In the genomic region with DNA sequence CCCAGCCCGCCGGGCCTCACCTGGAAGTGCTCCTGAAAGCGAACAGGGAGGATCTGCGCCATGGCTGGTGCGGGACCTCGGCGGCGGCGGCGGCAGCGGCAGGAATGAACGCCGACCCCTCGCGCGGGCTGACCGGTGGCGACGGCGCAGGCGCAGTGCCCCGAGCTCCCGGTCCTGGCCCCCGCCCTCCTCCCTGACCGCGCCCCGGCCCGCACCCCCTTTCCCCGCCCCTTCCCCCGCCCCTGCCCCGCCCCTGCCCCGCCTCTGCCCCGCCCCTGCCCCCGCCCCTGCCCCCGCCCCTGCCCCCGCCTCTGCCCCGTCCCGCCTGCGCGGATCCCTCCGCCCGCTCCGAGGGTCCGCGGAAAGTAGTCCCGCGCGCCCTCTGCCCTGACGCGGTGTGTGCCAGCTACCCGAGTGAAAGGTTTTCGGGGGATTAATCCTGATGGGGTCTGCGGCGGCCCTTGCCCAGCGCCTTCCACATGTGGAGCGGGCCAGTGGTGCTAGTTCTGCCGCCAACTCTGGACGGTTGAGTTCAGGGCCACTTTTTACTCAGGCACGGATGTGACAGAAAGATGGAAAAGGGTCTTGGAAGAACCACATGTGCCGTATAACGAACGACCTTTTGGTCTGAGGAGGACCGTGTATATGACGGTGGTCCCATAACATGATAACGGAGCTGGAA, we compare ENCODE assay signal across 1 cellular context.
TF ChIP-seq lines count a peak whose summit lies in the region.

Gene CLTCL1 (minus strand): TSS at position 140 of the 682 bp plus-strand sequence. CDS start 78 bp downstream, at position 62.

TF ChIP-seq in HepG2, 621 proteins besides CTCF, POLR2A, EP300 and RAD21 (continued from another document and continues in another):
- TF ChIP-seq PBX3 (CRISPR knock-in tag; IDR thresholded peaks at IDR 0.05; ENCODE audit: borderline replicate concordance) (no peak), ZNF383 (CRISPR knock-in tag; IDR thresholded peaks at IDR 0.05; ENCODE audit: borderline replicate concordance) (no peak), ZNF83 (CRISPR knock-in tag; IDR thresholded peaks at IDR 0.05; ENCODE audit: borderline replicate concordance) (no peak), DNMT3B (CRISPR knock-in tag; conservative IDR thresholded peaks at IDR 0.05) (no peak), ZNF567 (CRISPR knock-in tag; IDR thresholded peaks at IDR 0.05; ENCODE audit: borderline replicate concordance) (no peak), STAG1 (CRISPR knock-in tag; IDR thresholded peaks at IDR 0.05) (peak; percentile 26; the same call in 1 of the 2 replicates), IRF2 (CRISPR knock-in tag; IDR thresholded peaks at IDR 0.05) (0 out of 2 replicates have a peak, but pooled peaks have one; percentile 17), ARID4A (CRISPR knock-in tag; IDR thresholded peaks at IDR 0.05; ENCODE audit: borderline replicate concordance) (peak; percentile 76), NR2F6 (IDR thresholded peaks at IDR 0.05) (no peak), NR2F6 (CRISPR knock-in tag; IDR thresholded peaks at IDR 0.05) (peak; percentile 35; the same call in 1 of the 2 replicates), NRL (CRISPR knock-in tag; IDR thresholded peaks at IDR 0.05; ENCODE audit: borderline replicate concordance) (no peak), NCOA2 (CRISPR knock-in tag; IDR thresholded peaks at IDR 0.05) (no peak; the same call in 1 of the 2 replicates), ZNF549 (CRISPR knock-in tag; IDR thresholded peaks at IDR 0.05) (no peak), ZKSCAN5 (CRISPR knock-in tag; IDR thresholded peaks at IDR 0.05) (no peak), ZNF350 (CRISPR knock-in tag; IDR thresholded peaks at IDR 0.05; ENCODE audit: borderline replicate concordance, low read depth) (peak; percentile 47; the same call in 1 of the 2 replicates), SALL1 (CRISPR knock-in tag; IDR thresholded peaks at IDR 0.05) (no peak), ZBTB20 (CRISPR knock-in tag; IDR thresholded peaks at IDR 0.05; ENCODE audit: borderline replicate concordance, low read depth) (no peak), CAMTA2 (CRISPR knock-in tag; IDR thresholded peaks at IDR 0.05; ENCODE audit: borderline replicate concordance) (0 out of 2 replicates have a peak, but pooled peaks have one; percentile 42), MTA3 (CRISPR knock-in tag; IDR thresholded peaks at IDR 0.05) (no peak), KDM5B (CRISPR knock-in tag; IDR thresholded peaks at IDR 0.05; ENCODE audit: borderline replicate concordance) (peak; percentile 48; the same call in 1 of the 2 replicates), CREB1 (IDR thresholded peaks at IDR 0.05) (no peak), CREB1 (CRISPR knock-in tag; IDR thresholded peaks at IDR 0.05) (no peak), NFIB (CRISPR knock-in tag; IDR thresholded peaks at IDR 0.05; ENCODE audit: borderline replicate concordance) (peak; percentile 82; the same call in 1 of the 2 replicates), ZNF557 (CRISPR knock-in tag; IDR thresholded peaks at IDR 0.05) (no peak), SMC3 (IDR thresholded peaks at IDR 0.05; ENCODE audit: low read length) (no peak), MZF1 (CRISPR knock-in tag; IDR thresholded peaks at IDR 0.05; ENCODE audit: borderline replicate concordance) (no peak), ZIK1 (CRISPR knock-in tag; IDR thresholded peaks at IDR 0.05; ENCODE audit: borderline replicate concordance, low read depth) (no peak), CEBPB (IDR thresholded peaks at IDR 0.05; ENCODE audit: borderline replicate concordance, low read depth, low read length) (no peak), ZNF501 (CRISPR knock-in tag; IDR thresholded peaks at IDR 0.05) (no peak), ZNF530 (CRISPR knock-in tag; IDR thresholded peaks at IDR 0.05; ENCODE audit: low read depth) (no peak), SRSF9 (IDR thresholded peaks at IDR 0.05; ENCODE audit: borderline replicate concordance, insufficient read depth, low read depth, low read length, poor library complexity, severe bottlenecking) (no peak), REPIN1 (CRISPR knock-in tag; IDR thresholded peaks at IDR 0.05; ENCODE audit: borderline replicate concordance, low read depth) (0 out of 2 replicates have a peak, but pooled peaks have one; percentile 22), ZNF10 (CRISPR knock-in tag; IDR thresholded peaks at IDR 0.05; ENCODE audit: borderline replicate concordance, low read depth) (no peak), JDP2 (CRISPR knock-in tag; IDR thresholded peaks at IDR 0.05; ENCODE audit: borderline replicate concordance) (no peak; the same call in 1 of the 2 replicates), TRIM24 (CRISPR knock-in tag; IDR thresholded peaks at IDR 0.05) (no peak), ZBTB43 (CRISPR knock-in tag; conservative IDR thresholded peaks at IDR 0.05) (no peak), ZNF619 (CRISPR knock-in tag; IDR thresholded peaks at IDR 0.05) (no peak), WIZ (CRISPR knock-in tag; IDR thresholded peaks at IDR 0.05) (no peak), HNRNPLL (IDR thresholded peaks at IDR 0.05; ENCODE audit: low read depth, low read length, poor library complexity, severe bottlenecking) (peak; percentile 45), GABPB1 (CRISPR knock-in tag; IDR thresholded peaks at IDR 0.05) (0 out of 2 replicates have a peak, but pooled peaks have one; percentile 6), ZNF431 (CRISPR knock-in tag; IDR thresholded peaks at IDR 0.05; ENCODE audit: borderline replicate concordance, low read depth) (no peak), SRF (IDR thresholded peaks at IDR 0.05; ENCODE audit: low read depth, low read length) (no peak), ZHX1 (CRISPR knock-in tag; IDR thresholded peaks at IDR 0.05; ENCODE audit: low read depth) (no peak), CBX2 (IDR thresholded peaks at IDR 0.05; ENCODE audit: low read depth, low read length) (no peak), CBX2 (CRISPR knock-in tag; IDR thresholded peaks at IDR 0.05; ENCODE audit: low read depth) (no peak), ZBTB25 (CRISPR knock-in tag; IDR thresholded peaks at IDR 0.05) (no peak; the same call in 1 of the 2 replicates)
- TF ChIP-seq, protein P1, sequence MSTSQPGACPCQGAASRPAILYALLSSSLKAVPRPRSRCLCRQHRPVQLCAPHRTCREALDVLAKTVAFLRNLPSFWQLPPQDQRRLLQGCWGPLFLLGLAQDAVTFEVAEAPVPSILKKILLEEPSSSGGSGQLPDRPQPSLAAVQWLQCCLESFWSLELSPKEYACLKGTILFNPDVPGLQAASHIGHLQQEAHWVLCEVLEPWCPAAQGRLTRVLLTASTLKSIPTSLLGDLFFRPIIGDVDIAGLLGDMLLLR (CRISPR knock-in tag; IDR thresholded peaks at IDR 0.05): no peak
- TF ChIP-seq, protein P2, sequence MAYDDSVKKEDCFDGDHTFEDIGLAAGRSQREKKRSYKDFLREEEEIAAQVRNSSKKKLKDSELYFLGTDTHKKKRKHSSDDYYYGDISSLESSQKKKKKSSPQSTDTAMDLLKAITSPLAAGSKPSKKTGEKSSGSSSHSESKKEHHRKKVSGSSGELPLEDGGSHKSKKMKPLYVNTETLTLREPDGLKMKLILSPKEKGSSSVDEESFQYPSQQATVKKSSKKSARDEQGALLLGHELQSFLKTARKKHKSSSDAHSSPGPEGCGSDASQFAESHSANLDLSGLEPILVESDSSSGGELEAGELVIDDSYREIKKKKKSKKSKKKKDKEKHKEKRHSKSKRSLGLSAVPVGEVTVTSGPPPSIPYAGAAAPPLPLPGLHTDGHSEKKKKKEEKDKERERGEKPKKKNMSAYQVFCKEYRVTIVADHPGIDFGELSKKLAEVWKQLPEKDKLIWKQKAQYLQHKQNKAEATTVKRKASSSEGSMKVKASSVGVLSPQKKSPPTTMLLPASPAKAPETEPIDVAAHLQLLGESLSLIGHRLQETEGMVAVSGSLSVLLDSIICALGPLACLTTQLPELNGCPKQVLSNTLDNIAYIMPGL (CRISPR knock-in tag; IDR thresholded peaks at IDR 0.05; ENCODE audit: borderline replicate concordance in 1 of 2, low read depth in 1 of 2): peak; percentile 32 to 67; a peak in 2 of 4 replicates
- TF ChIP-seq, protein P3, sequence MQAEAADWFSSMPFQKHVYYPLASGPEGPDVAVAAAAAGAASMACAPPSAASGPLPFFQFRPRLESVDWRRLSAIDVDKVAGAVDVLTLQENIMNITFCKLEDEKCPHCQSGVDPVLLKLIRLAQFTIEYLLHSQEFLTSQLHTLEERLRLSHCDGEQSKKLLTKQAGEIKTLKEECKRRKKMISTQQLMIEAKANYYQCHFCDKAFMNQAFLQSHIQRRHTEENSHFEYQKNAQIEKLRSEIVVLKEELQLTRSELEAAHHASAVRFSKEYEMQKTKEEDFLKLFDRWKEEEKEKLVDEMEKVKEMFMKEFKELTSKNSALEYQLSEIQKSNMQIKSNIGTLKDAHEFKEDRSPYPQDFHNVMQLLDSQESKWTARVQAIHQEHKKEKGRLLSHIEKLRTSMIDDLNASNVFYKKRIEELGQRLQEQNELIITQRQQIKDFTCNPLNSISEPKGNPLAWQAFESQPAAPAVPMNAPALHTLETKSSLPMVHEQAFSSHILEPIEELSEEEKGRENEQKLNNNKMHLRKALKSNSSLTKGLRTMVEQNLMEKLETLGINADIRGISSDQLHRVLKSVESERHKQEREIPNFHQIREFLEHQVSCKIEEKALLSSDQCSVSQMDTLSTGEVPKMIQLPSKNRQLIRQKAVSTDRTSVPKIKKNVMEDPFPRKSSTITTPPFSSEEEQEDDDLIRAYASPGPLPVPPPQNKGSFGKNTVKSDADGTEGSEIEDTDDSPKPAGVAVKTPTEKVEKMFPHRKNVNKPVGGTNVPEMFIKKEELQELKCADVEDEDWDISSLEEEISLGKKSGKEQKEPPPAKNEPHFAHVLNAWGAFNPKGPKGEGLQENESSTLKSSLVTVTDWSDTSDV (CRISPR knock-in tag; IDR thresholded peaks at IDR 0.05): no peak
